ENCODE assay signal across 24 cellular contexts in the genomic region with DNA sequence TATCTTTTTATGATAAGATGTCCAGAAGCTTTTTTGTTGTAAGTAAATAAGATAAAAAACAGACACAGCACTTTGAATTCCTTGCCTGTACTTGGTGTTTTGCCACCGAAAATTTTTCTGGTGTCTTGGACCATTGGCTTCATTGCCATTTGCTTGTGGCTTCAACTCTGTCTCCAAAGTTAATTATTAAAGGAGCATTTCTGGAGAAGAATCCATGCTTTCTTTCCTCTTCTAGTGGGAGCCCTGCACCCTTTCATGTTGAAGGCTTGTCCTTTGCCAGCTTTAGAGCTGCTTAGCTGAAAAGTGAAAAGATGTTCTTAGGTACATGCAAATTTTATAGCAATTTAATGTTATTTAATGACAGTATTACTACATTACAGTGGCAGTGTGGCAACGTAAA.
"Had no signal": no experiment of that assay in that cellular context is flagged by ENCODE, and none has a peak within 500 bp of the region (broad histone marks: within the 10 kb centered on the region; RNA-seq: fewer than 3 reads in every experiment).

No MANE protein-coding gene starts in this region.

- H3K36me3 ChIP-seq: uterus had no signal

- H3K27me3 Mint-ChIP-seq: activated naive CD8-positive, alpha-beta T cell; stimulated activated naive B cell treated with anti-CD40 and anti-IgM and Interleukin-4, amounts not matched to agents 10 μg/mL and 1 μg/mL and 100 μg/mL, for 72 hours had no signal

- H3K36me3 Mint-ChIP-seq: natural killer cell had no signal

- H3K27ac Mint-ChIP-seq: activated naive CD8-positive, alpha-beta T cell; stimulated activated naive B cell treated with anti-CD40 and anti-IgM and Interleukin-4, amounts not matched to agents 10 μg/mL and 1 μg/mL and 100 μg/mL, for 72 hours had no signal

- DNase-seq: activated CD4-positive, alpha-beta T cell treated with anti-CD3 and anti-CD28 coated beads for 1 hour; activated CD4-positive, alpha-beta T cell treated with anti-CD3 and anti-CD28 coated beads, Interleukin-2, amount 50 U/mL, for 1 hour; activated gamma-delta T cell treated with Interleukin-2 at 50 U/mL for 16 hours; activated T-cell treated with anti-CD3 and anti-CD28 coated beads, Interleukin-2, amount 50 U/mL, for 1 hour; adrenal gland; central memory CD4-positive, alpha-beta T cell; dermis blood vessel endothelial cell; effector CD8-positive, alpha-beta T cell; erythroblast; foreskin keratinocyte; glutamatergic neuron; hypothalamus; left lung; natural killer cell; sigmoid colon; stimulated activated CD4-positive, alpha-beta T cell treated with anti-CD3 and anti-CD28 coated beads, Interleukin-2, amount 100 ng/mL, for 48 hours; stimulated activated CD8-positive, alpha-beta memory T cell treated with anti-CD3 and anti-CD28 coated beads, Interleukin-4, amount 100 ng/mL, for 48 hours; stimulated activated naive B cell treated with anti-CD40 and anti-IgM and Interleukin-4, amounts not matched to agents 10 μg/mL and 1 μg/mL and 100 μg/mL, for 72 hours; T-helper 1 cell; trophoblast cell; uterus had no signal

- H3K4me3 Mint-ChIP-seq: activated naive CD8-positive, alpha-beta T cell; natural killer cell; stimulated activated naive B cell treated with anti-CD40 and anti-IgM and Interleukin-4, amounts not matched to agents 10 μg/mL and 1 μg/mL and 100 μg/mL, for 72 hours had no signal

- ATAC-seq: foreskin keratinocyte; left lung; natural killer cell; stimulated activated naive B cell treated with anti-CD40 and anti-IgM and Interleukin-4, amounts not matched to agents 10 μg/mL and 1 μg/mL and 100 μg/mL, for 72 hours had no signal

- H3K9ac ChIP-seq: parathyroid adenoma had no signal

- H3K27ac ChIP-seq: adrenal gland, ascending aorta, foreskin keratinocyte, left lung, parathyroid adenoma, sigmoid colon, uterus had no signal

- H2AFZ ChIP-seq: parathyroid adenoma had no signal

- H3K27me3 ChIP-seq: adrenal gland, ascending aorta, foreskin keratinocyte, left lung, sigmoid colon, uterus had no signal

- H3K4me1 ChIP-seq: foreskin keratinocyte, parathyroid adenoma, uterus had no signal

- H3K4me3 ChIP-seq: adrenal gland, ascending aorta, left lung, sigmoid colon, uterus had no signal

- H3K9me3 Mint-ChIP-seq: natural killer cell; stimulated activated naive B cell treated with anti-CD40 and anti-IgM and Interleukin-4, amounts not matched to agents 10 μg/mL and 1 μg/mL and 100 μg/mL, for 72 hours had no signal

- H3K9me3 ChIP-seq: adrenal gland, ascending aorta, left lung, sigmoid colon, uterus had no signal
